3 cellular contexts compared by ENCODE assay signal in genomic region chr12:94531196-94531720, GRCh38.
"Had no signal": no experiment of that assay in that cellular context is flagged by ENCODE, and none has a peak within 500 bp of the region (broad histone marks: within the 10 kb centered on the region; RNA-seq: fewer than 3 reads in every experiment).

No MANE protein-coding gene starts in this region.

- DNase-seq: GDM1, GF-D8 had no signal

- H3K4me3 ChIP-seq: GM12878 had no signal

- ATAC-seq: GM12878 had no signal
